Comparison of ENCODE assay signal across 1 cellular context in the genomic region with DNA sequence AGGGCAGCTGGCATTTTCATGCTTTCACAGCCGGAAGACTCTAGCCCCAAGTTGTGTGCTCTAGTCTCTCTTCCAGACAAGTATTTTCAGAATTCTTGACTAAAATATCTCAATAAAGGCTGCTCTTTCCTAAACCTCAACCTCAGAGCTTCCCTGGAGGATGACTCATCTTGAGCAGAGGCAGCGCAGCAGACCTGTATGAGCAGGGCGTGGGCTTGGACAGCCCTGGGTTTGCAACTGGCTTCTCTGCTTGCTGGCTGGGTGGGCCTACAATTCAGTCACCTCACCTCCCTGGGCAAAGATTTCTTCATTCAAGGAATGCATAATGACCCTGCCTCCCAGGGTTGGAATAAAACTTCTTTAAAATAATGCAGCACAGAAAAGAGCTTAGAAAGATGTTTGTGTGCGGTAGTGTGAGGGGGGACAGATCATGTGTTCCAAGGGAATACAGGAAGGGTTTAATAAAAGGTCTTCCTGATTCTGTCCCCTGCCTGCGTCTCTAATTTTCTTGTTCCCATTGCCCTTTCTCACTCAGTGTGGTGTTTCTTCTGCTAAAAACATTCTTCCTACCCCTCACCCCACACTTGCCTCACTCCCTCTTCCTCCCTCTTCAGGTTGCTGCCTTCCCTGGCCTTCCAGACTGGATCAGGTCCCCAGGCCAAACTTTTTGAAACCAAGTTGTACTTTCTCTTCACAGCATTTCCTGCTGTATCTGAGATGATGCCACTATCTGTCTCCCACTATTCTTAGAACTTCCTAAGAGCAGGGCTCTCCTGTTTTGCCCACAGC.
TF ChIP-seq lines count a peak whose summit lies in the region.

No MANE protein-coding gene starts in this region.

TF ChIP-seq in HepG2, 621 proteins besides CTCF, POLR2A, EP300 and RAD21 (continued from another document):
- TF ChIP-seq, protein P1, sequence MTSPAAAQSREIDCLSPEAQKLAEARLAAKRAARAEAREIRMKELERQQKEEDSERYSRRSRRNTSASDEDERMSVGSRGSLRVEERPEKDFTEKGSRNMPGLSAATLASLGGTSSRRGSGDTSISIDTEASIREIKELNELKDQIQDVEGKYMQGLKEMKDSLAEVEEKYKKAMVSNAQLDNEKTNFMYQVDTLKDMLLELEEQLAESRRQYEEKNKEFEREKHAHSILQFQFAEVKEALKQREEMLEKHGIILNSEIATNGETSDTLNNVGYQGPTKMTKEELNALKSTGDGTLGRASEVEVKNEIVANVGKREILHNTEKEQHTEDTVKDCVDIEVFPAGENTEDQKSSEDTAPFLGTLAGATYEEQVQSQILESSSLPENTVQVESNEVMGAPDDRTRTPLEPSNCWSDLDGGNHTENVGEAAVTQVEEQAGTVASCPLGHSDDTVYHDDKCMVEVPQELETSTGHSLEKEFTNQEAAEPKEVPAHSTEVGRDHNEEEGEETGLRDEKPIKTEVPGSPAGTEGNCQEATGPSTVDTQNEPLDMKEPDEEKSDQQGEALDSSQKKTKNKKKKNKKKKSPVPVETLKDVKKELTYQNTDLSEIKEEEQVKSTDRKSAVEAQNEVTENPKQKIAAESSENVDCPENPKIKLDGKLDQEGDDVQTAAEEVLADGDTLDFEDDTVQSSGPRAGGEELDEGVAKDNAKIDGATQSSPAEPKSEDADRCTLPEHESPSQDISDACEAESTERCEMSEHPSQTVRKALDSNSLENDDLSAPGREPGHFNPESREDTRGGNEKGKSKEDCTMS (CRISPR knock-in tag; conservative IDR thresholded peaks at IDR 0.05) = no peak
- no peak for TF ChIP-seq ZBTB3 (CRISPR knock-in tag; IDR thresholded peaks at IDR 0.05; ENCODE audit: borderline replicate concordance, low read depth)
- no peak for TF ChIP-seq ESRRA (CRISPR knock-in tag; IDR thresholded peaks at IDR 0.05; ENCODE audit: low read depth)
- TF ChIP-seq ZSCAN25 (CRISPR knock-in tag; IDR thresholded peaks at IDR 0.05) = no peak
- TF ChIP-seq, protein P2, sequence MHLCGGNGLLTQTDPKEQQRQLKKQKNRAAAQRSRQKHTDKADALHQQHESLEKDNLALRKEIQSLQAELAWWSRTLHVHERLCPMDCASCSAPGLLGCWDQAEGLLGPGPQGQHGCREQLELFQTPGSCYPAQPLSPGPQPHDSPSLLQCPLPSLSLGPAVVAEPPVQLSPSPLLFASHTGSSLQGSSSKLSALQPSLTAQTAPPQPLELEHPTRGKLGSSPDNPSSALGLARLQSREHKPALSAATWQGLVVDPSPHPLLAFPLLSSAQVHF (CRISPR knock-in tag; IDR thresholded peaks at IDR 0.05) = no peak
- no peak for TF ChIP-seq ZKSCAN8 (CRISPR knock-in tag; IDR thresholded peaks at IDR 0.05; ENCODE audit: borderline replicate concordance)
- no peak for TF ChIP-seq KDM4B (CRISPR knock-in tag; IDR thresholded peaks at IDR 0.05)
- TF ChIP-seq ZBTB21 (CRISPR knock-in tag; IDR thresholded peaks at IDR 0.05) = no peak
- no peak for TF ChIP-seq RELA (CRISPR knock-in tag; IDR thresholded peaks at IDR 0.05)
- TF ChIP-seq POLR2G (IDR thresholded peaks at IDR 0.05; ENCODE audit: low read depth, low read length) = no peak
- no peak for TF ChIP-seq ZNF335 (CRISPR knock-in tag; IDR thresholded peaks at IDR 0.05)
- TF ChIP-seq, protein P3, sequence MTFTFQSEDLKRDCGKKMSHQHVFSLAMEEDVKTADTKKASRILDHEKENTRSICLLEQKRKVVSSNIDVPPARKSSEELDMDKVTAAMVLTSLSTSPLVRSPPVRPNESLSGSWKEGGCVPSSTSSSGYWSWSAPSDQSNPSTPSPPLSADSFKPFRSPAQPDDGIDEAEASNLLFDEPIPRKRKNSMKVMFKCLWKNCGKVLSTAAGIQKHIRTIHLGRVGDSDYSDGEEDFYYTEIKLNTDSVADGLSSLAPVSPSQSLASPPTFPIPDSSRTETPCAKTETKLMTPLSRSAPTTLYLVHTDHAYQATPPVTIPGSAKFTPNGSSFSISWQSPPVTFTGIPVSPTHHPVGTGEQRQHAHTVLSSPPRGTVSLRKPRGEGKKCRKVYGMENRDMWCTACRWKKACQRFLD (CRISPR knock-in tag; IDR thresholded peaks at IDR 0.05; ENCODE audit: borderline replicate concordance) = no peak
- no peak for TF ChIP-seq ZNF557 (CRISPR knock-in tag; IDR thresholded peaks at IDR 0.05)
- no peak for TF ChIP-seq ZNF296 (CRISPR knock-in tag; conservative IDR thresholded peaks at IDR 0.05)
- TF ChIP-seq SALL2 (CRISPR knock-in tag; IDR thresholded peaks at IDR 0.05) = no peak
- TF ChIP-seq MED13 (CRISPR knock-in tag; IDR thresholded peaks at IDR 0.05) = no peak
- TF ChIP-seq ZNF230 (CRISPR knock-in tag; IDR thresholded peaks at IDR 0.05) = no peak
- no peak for TF ChIP-seq HNRNPUL1 (IDR thresholded peaks at IDR 0.05; ENCODE audit: low read depth, low read length)
